ENCODE assay signal across 38 cellular contexts in the genomic region with DNA sequence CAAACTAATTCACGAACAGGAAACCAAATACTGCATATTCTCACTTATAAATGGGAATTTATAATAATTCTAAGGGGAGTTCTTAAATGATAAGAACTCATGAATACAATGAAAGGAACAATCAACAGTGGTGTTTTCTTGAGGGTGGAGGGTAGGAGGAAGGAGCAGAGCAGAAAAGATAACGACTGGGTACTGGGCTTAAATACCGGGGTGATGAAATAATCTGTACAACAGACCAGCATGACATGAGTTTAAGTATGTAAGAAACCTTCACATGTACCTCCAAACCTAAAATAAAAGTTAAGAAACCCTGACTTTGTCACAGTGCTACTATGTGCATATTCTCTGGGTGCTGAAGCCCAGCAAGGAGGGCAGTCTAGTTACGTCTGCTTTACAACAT. TPM values are rescaled to one million over a fixed set of nuclear protein-coding genes. Genes with fewer than 3 reads are reported as not detected.
"Had no signal": no experiment of that assay in that cellular context is flagged by ENCODE, and none has a peak within 500 bp of the region (broad histone marks: within the 10 kb centered on the region; RNA-seq: fewer than 3 reads in every experiment).

No MANE protein-coding gene starts in this region.

- H3K36me3 ChIP-seq: adrenal gland, ascending aorta, brain microvascular endothelial cell, breast epithelium, cardiac muscle cell had no signal

- H3K4me1 ChIP-seq: adrenal gland, ascending aorta, body of pancreas, breast epithelium had no signal

- DNase-seq: activated effector memory CD4-positive, alpha-beta T cell treated with anti-CD3 and anti-CD28 coated beads, Interleukin-2, amount 50 U/mL, for 16 hours; activated effector memory CD4-positive, alpha-beta T cell treated with Interleukin-2 at 50 U/mL for 16 hours; activated gamma-delta T cell; activated gamma-delta T cell treated with Interleukin-2 at 50 U/mL for 16 hours; activated naive CD4-positive, alpha-beta T cell; activated naive CD4-positive, alpha-beta T cell treated with anti-CD3 and anti-CD28 coated beads for 36 hours; activated naive CD4-positive, alpha-beta T cell treated with anti-CD3 and anti-CD28 coated beads, Interleukin-2, amount 10 ng/mL, durations not matched to agents 7 days and 5 days; activated naive CD4-positive, alpha-beta T cell treated with anti-CD3 and anti-CD28 coated beads, Interleukin-2, amount 50 U/mL, for 16 hours; activated naive CD4-positive, alpha-beta T cell treated with Interleukin-2 at 50 U/mL for 16 hours; activated naive CD8-positive, alpha-beta T cell treated with anti-CD3 and anti-CD28 coated beads for 36 hours; activated naive CD8-positive, alpha-beta T cell treated with anti-CD3 and anti-CD28 coated beads, Interleukin-2, amount 10 ng/mL, durations not matched to agents 7 days and 5 days; activated naive CD8-positive, alpha-beta T cell treated with anti-CD3 and anti-CD28 coated beads, Interleukin-2, amount 50 U/mL, for 24 hours; activated T-cell treated with anti-CD3 and anti-CD28 coated beads, Interleukin-2, amount 50 U/mL, for 1 hour; activated T-cell treated with anti-CD3 and anti-CD28 coated beads, Interleukin-2, amount 50 U/mL, for 24 hours; activated T-cell treated with anti-CD3 and anti-CD28 coated beads, Interleukin-2, amount 50 U/mL, for 4 hours; activated T-cell treated with anti-CD3 and anti-CD28 coated beads, Interleukin-2, amount 50 U/mL, for 48 hours; activated T-cell treated with anti-CD3 and anti-CD28 coated beads, Interleukin-2, amount 50 U/mL, for 72 hours; adrenal gland; amniotic stem cell; amygdala; anterior cingulate cortex; aorta; body of pancreas; brain microvascular endothelial cell; caudate nucleus; central memory CD4-positive, alpha-beta T cell; cerebellar nuclear complex had no signal

- H3K27me3 ChIP-seq: ascending aorta, body of pancreas, brain microvascular endothelial cell had no signal

- H3K4me3 ChIP-seq: adrenal gland, ascending aorta, body of pancreas, breast epithelium, cardiac muscle cell had no signal

- ATAC-seq: activated naive CD4-positive, alpha-beta T cell treated with anti-CD3 and anti-CD28 coated beads, Interleukin-2, amount 50 U/mL, for 72 hours; activated naive CD8-positive, alpha-beta T cell treated with anti-CD3 and anti-CD28 coated beads, Interleukin-2, amount 50 U/mL, for 24 hours; activated T-cell treated with anti-CD3 and anti-CD28 coated beads, Interleukin-2, amount 50 U/mL, for 4 hours; activated T-cell treated with anti-CD3 and anti-CD28 coated beads, Interleukin-2, amount 50 U/mL, for 72 hours; activated T-helper 17 cell treated with anti-CD3 and anti-CD28 coated beads, Interleukin-2, amount 50 U/mL, for 72 hours; body of pancreas had no signal

- FAIRE-seq: astrocyte, bronchial epithelial cell had no signal

- H3K9me3 ChIP-seq: adrenal gland, ascending aorta, body of pancreas, breast epithelium had no signal

- H3K27ac ChIP-seq: adrenal gland, ascending aorta, body of pancreas, brain microvascular endothelial cell, breast epithelium, cardiac muscle cell had no signal

RNA-seq across cellular contexts. Expression of a gene that starts 6.6 kb away (rescaled TPM):
- total RNA-seq: activated naive CD4-positive, alpha-beta T cell treated with anti-CD3 and anti-CD28 coated beads for 36 hours; activated naive CD4-positive, alpha-beta T cell treated with anti-CD3 and anti-CD28 coated beads, Interleukin-2, amount 50 U/mL, for 72 hours; activated naive CD8-positive, alpha-beta T cell treated with anti-CD3 and anti-CD28 coated beads for 36 hours; activated naive CD8-positive, alpha-beta T cell treated with anti-CD3 and anti-CD28 coated beads, Interleukin-2, amount 10 ng/mL, durations not matched to agents 7 days and 5 days; activated T-cell treated with anti-CD3 and anti-CD28 coated beads, Interleukin-2, amount 50 U/mL, for 4 hours; activated T-cell treated with anti-CD3 and anti-CD28 coated beads, Interleukin-2, amount 50 U/mL, for 72 hours; activated T-helper 1 cell treated with anti-CD3 and anti-CD28 coated beads, Interleukin-12 subunit alpha, Interleukin-12 subunit beta, Interleukin-2, Interleukin-4 antibody, amounts not matched to agents 30 ng/mL and 10 ng/mL and 1 ng/mL, durations not matched to agents 14 hours and 24 hours and 36 hours; activated T-helper 17 cell treated with anti-CD3 and anti-CD28 coated beads, Interleukin-2, amount 50 U/mL, for 72 hours; activated T-helper 2 cell treated with anti-CD3 and anti-CD28 coated beads, Interferon-gamma antibody, Interleukin-2, Interleukin-4, amounts not matched to agents 10 μg/mL and 5 μg/mL and 100 μg/mL, durations not matched to agents 14 hours and 24 hours and 36 hours; ascending aorta; astrocyte; body of pancreas; bronchial epithelial cell; cardiac muscle cell; cardiac septum; chondrocyte had no signal
- polyA plus RNA-seq: adrenal gland, aorta, cardiac muscle cell had no signal
